26 cellular contexts compared by ENCODE assay signal in genomic region chr11:64351136-64351631, GRCh38.
"Had no signal": no experiment of that assay in that cellular context is flagged by ENCODE, and none has a peak within 500 bp of the region (broad histone marks: within the 10 kb centered on the region; RNA-seq: fewer than 3 reads in every experiment).

No MANE protein-coding gene starts in this region.

- H3K36me3 ChIP-seq: ascending aorta, colonic mucosa, transverse colon, uterus had no signal

- H3K4me1 ChIP-seq: psoas muscle, uterus had no signal

- H3K9me3 Mint-ChIP-seq: activated CD4-positive, alpha-beta T cell treated with anti-CD3 and anti-CD28 coated beads, Interleukin-2, amount 10 ng/mL, durations not matched to agents 24 days and 14 days; activated CD8-positive, alpha-beta T cell treated with anti-CD3 and anti-CD28 coated beads for 36 hours; activated naive CD4-positive, alpha-beta T cell treated with anti-CD3 and anti-CD28 coated beads, Interleukin-2, amount 50 U/mL, for 24 hours; central memory CD8-positive, alpha-beta T cell; neural crest cell; T-helper 2 cell treated with Interferon-gamma antibody and Interleukin-4, amounts not matched to agents 5 μg/mL and 100 μg/mL, for 36 hours had no signal

- H3K4me3 ChIP-seq: ascending aorta, colonic mucosa, left lung, psoas muscle, transverse colon, uterus had no signal

- H3K27me3 ChIP-seq: ascending aorta, colonic mucosa, foreskin keratinocyte, left lung, transverse colon, uterus had no signal

- H3K9me3 ChIP-seq: ascending aorta, colonic mucosa, left lung, psoas muscle, transverse colon, uterus had no signal

- H3K27me3 Mint-ChIP-seq: activated CD4-positive, alpha-beta T cell treated with anti-CD3 and anti-CD28 coated beads, Interleukin-2, amount 10 ng/mL, durations not matched to agents 24 days and 14 days; activated CD8-positive, alpha-beta T cell treated with anti-CD3 and anti-CD28 coated beads for 36 hours; activated naive CD4-positive, alpha-beta T cell treated with anti-CD3 and anti-CD28 coated beads, Interleukin-2, amount 50 U/mL, for 24 hours; central memory CD8-positive, alpha-beta T cell had no signal

- H3K4me1 Mint-ChIP-seq: activated naive CD4-positive, alpha-beta T cell treated with anti-CD3 and anti-CD28 coated beads, Interleukin-2, amount 50 U/mL, for 24 hours had no signal

- DNase-seq: activated CD4-positive, alpha-beta T cell treated with anti-CD3 and anti-CD28 coated beads, Interleukin-2, amount 10 ng/mL, durations not matched to agents 24 days and 14 days; activated CD4-positive, CD25-positive, alpha-beta regulatory T cell; activated CD8-positive, alpha-beta T cell treated with anti-CD3 and anti-CD28 coated beads for 36 hours; activated gamma-delta T cell; activated T-cell treated with anti-CD3 and anti-CD28 coated beads, Interleukin-2, amount 50 U/mL, for 48 hours; colonic mucosa; foreskin keratinocyte; glutamatergic neuron; hypothalamus; kidney; midbrain; psoas muscle; small intestine; stimulated activated CD4-positive, alpha-beta T cell treated with anti-CD3 and anti-CD28 coated beads, Interleukin-4, amount 100 ng/mL, for 24 hours; stimulated activated naive CD4-positive, alpha-beta T cell; substantia nigra; SW 1271; transverse colon; uterus had no signal

- H3K27ac Mint-ChIP-seq: activated CD8-positive, alpha-beta T cell treated with anti-CD3 and anti-CD28 coated beads for 36 hours had no signal

- ATAC-seq: activated CD8-positive, alpha-beta T cell treated with anti-CD3 and anti-CD28 coated beads for 36 hours; foreskin keratinocyte; left lung; psoas muscle; right cardiac atrium had no signal

- H3K27ac ChIP-seq: ascending aorta, colonic mucosa, foreskin keratinocyte, left lung, psoas muscle, transverse colon, uterus had no signal

- H3K4me3 Mint-ChIP-seq: activated CD4-positive, alpha-beta T cell treated with anti-CD3 and anti-CD28 coated beads, Interleukin-2, amount 10 ng/mL, durations not matched to agents 24 days and 14 days; activated CD8-positive, alpha-beta T cell treated with anti-CD3 and anti-CD28 coated beads for 36 hours; activated naive CD4-positive, alpha-beta T cell treated with anti-CD3 and anti-CD28 coated beads, Interleukin-2, amount 50 U/mL, for 24 hours; central memory CD8-positive, alpha-beta T cell; neural crest cell; T-helper 2 cell treated with Interferon-gamma antibody and Interleukin-4, amounts not matched to agents 5 μg/mL and 100 μg/mL, for 36 hours had no signal

- H3K36me3 Mint-ChIP-seq: activated naive CD4-positive, alpha-beta T cell treated with anti-CD3 and anti-CD28 coated beads, Interleukin-2, amount 50 U/mL, for 24 hours had no signal
